15 cellular contexts compared by ENCODE assay signal in genomic region chr7:42792841-42793240, GRCh38.
A peak's percentile ranks its signal among the peaks of the same experiment; 100 is the strongest.
DNase-seq lines count a peak whose midpoint lies in the region; ATAC-seq and TF ChIP-seq lines count a peak whose summit lies in the region.
"Had no signal": no experiment of that assay in that cellular context is flagged by ENCODE, and none has a peak within 500 bp of the region (broad histone marks: within the 10 kb centered on the region; RNA-seq: fewer than 3 reads in every experiment).

No MANE protein-coding gene starts in this region.

- H3K27me3 ChIP-seq in GM23338 (ENCODE audit: insufficient read depth) (no peaks in the 10 kb centered on the region), esophagus (ENCODE audit: control insufficient read depth in 1 of 2, insufficient read depth in 2 of 2, low read length in 2 of 2) (no peaks in the 10 kb centered on the region)

- ATAC-seq in GM23338, result no peak
- ATAC-seq: CD8-positive, alpha-beta T cell; HepG2 had no signal

- H3K27me3 Mint-ChIP-seq in GM23338 (ENCODE audit: insufficient read depth, low read depth, poor library complexity), result no peaks in the 10 kb centered on the region
- no peaks in the 10 kb centered on the region for H3K27me3 Mint-ChIP-seq in mesothelial cell of epicardium (ENCODE audit: low read depth)
- H3K27me3 Mint-ChIP-seq in type B pancreatic cell, result no peaks in the 10 kb centered on the region

- H3K4me3 Mint-ChIP-seq in GM23338, result no peak overlapping the region
- no peak overlapping the region for H3K4me3 Mint-ChIP-seq in mesothelial cell of epicardium
- H3K4me3 Mint-ChIP-seq in type B pancreatic cell, result peak overlapping the region; percentile 16
- H3K4me3 Mint-ChIP-seq: B cell; CD14-positive monocyte; CD8-positive, alpha-beta T cell; H9 had no signal

- H3K4me1 Mint-ChIP-seq in GM23338, result peaks cover 8% of the 10 kb centered on the region; the same call in 2 of the 3 replicates
- peaks cover 18% of the 10 kb centered on the region for H3K4me1 Mint-ChIP-seq in mesothelial cell of epicardium
- peaks cover 5% of the 10 kb centered on the region for H3K4me1 Mint-ChIP-seq in type B pancreatic cell (ENCODE audit: unreplicated experiment)
- H3K4me1 Mint-ChIP-seq: B cell, CD14-positive monocyte had no signal

- no peak overlapping the region for H3K4me2 ChIP-seq in GM23338

- H3K4me3 ChIP-seq in GM23338 (no peak overlapping the region), esophagus (ENCODE audit: low read depth in 1 of 2, low read length in 2 of 2) (no peak overlapping the region)

- H3K9me2 ChIP-seq in GM23338 (ENCODE audit: insufficient read depth), result peaks cover 9% of the 10 kb centered on the region; the same call in 1 of the 2 replicates

- TF ChIP-seq CTCF in GM23338 (conservative IDR thresholded peaks at IDR 0.05; ENCODE audit: low read depth in 2 of 2) (no peak), mesothelial cell of epicardium (IDR thresholded peaks at IDR 0.05; ENCODE audit: unreplicated experiment) (no peak), type B pancreatic cell (conservative IDR thresholded peaks at IDR 0.05) (no peak)

- peaks cover 4% of the 10 kb centered on the region for H3K4me1 ChIP-seq in GM23338 (ENCODE audit: insufficient read depth)
- H3K4me1 ChIP-seq in esophagus (ENCODE audit: control insufficient read depth in 2 of 2, insufficient read depth in 2 of 2, low read length in 1 of 2), result no peaks in the 10 kb centered on the region
- H3K4me1 ChIP-seq: Caco-2 had no signal

- WGBS in esophagus, 2 donors, result 47 to 74% methylated on average over 3 of the region's 3 CpGs

- H3K27ac Mint-ChIP-seq in GM23338, result no peak overlapping the region
- H3K27ac Mint-ChIP-seq in mesothelial cell of epicardium, result peak overlapping the region; percentile 62
- H3K27ac Mint-ChIP-seq in type B pancreatic cell, result peak overlapping the region; percentile 79
- H3K27ac Mint-ChIP-seq: B cell; CD14-positive monocyte; CD8-positive, alpha-beta T cell; H9 had no signal

- no peaks in the 10 kb centered on the region for H3K9me3 ChIP-seq in esophagus (ENCODE audit: control insufficient read depth in 2 of 2, insufficient read depth in 1 of 2, low read depth in 1 of 2, low read length in 1 of 2)
- H3K9me3 ChIP-seq: Caco-2 had no signal

- no peaks in the 10 kb centered on the region for H3K9me3 Mint-ChIP-seq in GM23338
- peaks cover 35% of the 10 kb centered on the region for H3K9me3 Mint-ChIP-seq in mesothelial cell of epicardium
- peaks cover 3% of the 10 kb centered on the region for H3K9me3 Mint-ChIP-seq in type B pancreatic cell

- peak overlapping the region; percentile 76 for H2AFZ ChIP-seq in GM23338

- no peak overlapping the region for H3K27ac ChIP-seq in GM23338 (ENCODE audit: low read depth)
- H3K27ac ChIP-seq in esophagus (ENCODE audit: low read depth in 2 of 2, low read length in 1 of 2), result peak overlapping the region; percentile 10 to 42

- no peaks in the 10 kb centered on the region for H4K20me1 ChIP-seq in GM23338 (replicated peaks; ENCODE audit: insufficient read depth)

- peaks cover 3% of the 10 kb centered on the region; the same call in 1 of the 3 replicates for H3K36me3 Mint-ChIP-seq in GM23338 (ENCODE audit: low read depth)
- peaks cover 3% of the 10 kb centered on the region for H3K36me3 Mint-ChIP-seq in mesothelial cell of epicardium
- H3K36me3 Mint-ChIP-seq in type B pancreatic cell, result no peaks in the 10 kb centered on the region
- H3K36me3 Mint-ChIP-seq: CD14-positive monocyte; CD8-positive, alpha-beta T cell had no signal

- DNase-seq in GM23338 (ENCODE audit: low spot score) (no peak), mesothelial cell of epicardium (ENCODE audit: low spot score in 2 of 2, unreplicated experiment in 2 of 2) (no peak), type B pancreatic cell (ENCODE audit: extremely low spot score, unreplicated experiment) (no peak), COR-L47 (lab: John Stamatoyannopoulos, UW) (no peak), HT-29 (ENCODE audit: low spot score) (no peak), NCI-H1436 treated with DMSO at 0.1 percent for 48 hours (lab: John Stamatoyannopoulos, UW) (no peak)
- DNase-seq: Caco-2; CD8-positive, alpha-beta T cell; DND-41; GF-D8; H9 had no signal

- H3K79me2 ChIP-seq in GM23338 (replicated peaks; ENCODE audit: insufficient read depth), result no peaks in the 10 kb centered on the region

- no peaks in the 10 kb centered on the region for H3K36me3 ChIP-seq in GM23338 (ENCODE audit: insufficient read depth)
- no peaks in the 10 kb centered on the region for H3K36me3 ChIP-seq in esophagus (ENCODE audit: control insufficient read depth in 2 of 2, insufficient read depth in 2 of 2, low read length in 1 of 2)

- H3F3A ChIP-seq in GM23338 (replicated peaks; ENCODE audit: low read depth), result no peaks in the 10 kb centered on the region

TF ChIP-seq in GM23338, 12 proteins besides CTCF, POLR2A, EP300 and RAD21:
- TF ChIP-seq REST (IDR thresholded peaks at IDR 0.05; ENCODE audit: unreplicated experiment) (no peak), EZH2 (IDR thresholded peaks at IDR 0.05; ENCODE audit: low read depth, unreplicated experiment) (no peak), EZH2phosphoT487 (IDR thresholded peaks at IDR 0.05; ENCODE audit: unreplicated experiment) (no peak), POLR2AphosphoS5 (IDR thresholded peaks at IDR 0.05; ENCODE audit: low read depth) (no peak), ZNF114 (CRISPR knock-in tag; IDR thresholded peaks at IDR 0.05) (no peak)
TF ChIP-seq in GM23338: peak in this region for 0.
